ENCODE assay signal across 26 cellular contexts in the genomic region with DNA sequence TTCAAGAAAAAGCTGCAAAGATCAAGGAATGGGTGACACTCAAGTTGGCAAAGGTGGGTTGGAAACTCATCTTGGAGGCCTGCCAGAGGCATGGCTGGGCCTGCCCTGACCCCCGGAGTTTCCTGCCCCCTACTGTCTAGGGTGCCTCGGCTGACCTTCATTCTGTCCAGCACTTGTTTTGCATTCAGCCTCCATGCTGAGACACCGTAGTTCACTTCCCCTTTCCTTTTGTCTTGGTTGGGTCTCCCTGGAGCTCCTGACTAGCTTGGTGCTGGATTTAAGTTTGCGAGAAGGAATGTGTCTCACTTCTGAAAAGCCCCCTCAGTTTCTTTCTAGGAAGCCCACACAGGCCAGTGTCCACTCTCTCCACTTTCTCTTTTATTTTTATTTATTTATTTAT.
DNase-seq lines count a peak whose midpoint lies in the region; ATAC-seq and TF ChIP-seq lines count a peak whose summit lies in the region.
"Had no signal": no experiment of that assay in that cellular context is flagged by ENCODE, and none has a peak within 500 bp of the region (broad histone marks: within the 10 kb centered on the region; RNA-seq: fewer than 3 reads in every experiment).

No MANE protein-coding gene starts in this region.

- H3K4me3 ChIP-seq in RWPE2 (ENCODE audit: severe bottlenecking): no peak overlapping the region
- no peak overlapping the region for H3K4me3 ChIP-seq in choroid plexus epithelial cell (ENCODE audit: low read depth, low read length)
- H3K4me3 ChIP-seq: A549, gastroesophageal sphincter, right atrium auricular region, SK-N-MC, spleen had no signal

- H3K9me3 ChIP-seq in RWPE2 (ENCODE audit: severe bottlenecking): no peaks in the 10 kb centered on the region
- H3K9me3 ChIP-seq: A549, gastroesophageal sphincter, right atrium auricular region, spleen had no signal

- DNase-seq in SKM-1 (lab: John Stamatoyannopoulos, UW; ENCODE audit: unreplicated experiment): peak; percentile 3
- DNase-seq in SKM-1 treated with dmso at 0.1 percent for 144 hours (lab: John Stamatoyannopoulos, UW; ENCODE audit: unreplicated experiment): no peak
- DNase-seq in RWPE2 (ENCODE audit: low spot score): no peak
- DNase-seq in choroid plexus epithelial cell (ENCODE audit: low read depth): peak; percentile 11
- DNase-seq in substantia nigra (lab: John Stamatoyannopoulos, UW): no peak
- no peak for DNase-seq in GDM1 (lab: John Stamatoyannopoulos, UW)
- no peak for DNase-seq in NCI-H82 treated with DMSO at 0.1 percent for 48 hours (lab: John Stamatoyannopoulos, UW; ENCODE audit: unreplicated experiment)
- DNase-seq: activated CD4-positive, alpha-beta T cell treated with anti-CD3 and anti-CD28 coated beads for 4 hours; activated CD8-positive, alpha-beta T cell treated with anti-CD3 and anti-CD28 coated beads, Interleukin-2, amount 10 ng/mL, durations not matched to agents 7 days and 5 days; activated naive CD4-positive, alpha-beta T cell treated with anti-CD3 and anti-CD28 coated beads, Interleukin-2, amount 50 U/mL, for 16 hours; amygdala; CD4-positive, alpha-beta T cell; hypothalamus; left colon; NCI-H1436 treated with DMSO at 0.1 percent for 48 hours; NCI-H226; NCI-H526 treated with DMSO at 0.1 percent for 48 hours; spleen; stimulated activated CD8-positive, alpha-beta memory T cell treated with anti-CD3 and anti-CD28 coated beads, Interleukin-4, amount 100 ng/mL, for 48 hours; T-helper 17 cell had no signal

- H3K4me1 ChIP-seq in RWPE2 (ENCODE audit: insufficient read depth, poor library complexity, severe bottlenecking): peaks cover 29% of the 10 kb centered on the region
- H3K4me1 ChIP-seq: gastroesophageal sphincter, right atrium auricular region, spleen had no signal

- TF ChIP-seq CTCF in RWPE2 (IDR thresholded peaks at IDR 0.05; ENCODE audit: poor library complexity, severe bottlenecking): peak; percentile 13
- TF ChIP-seq CTCF in choroid plexus epithelial cell (conservative IDR thresholded peaks at IDR 0.05; ENCODE audit: low read depth, low read length): peak; percentile 3

- H3K27ac ChIP-seq in RWPE2 (ENCODE audit: poor library complexity, severe bottlenecking): no peak overlapping the region
- H3K27ac ChIP-seq in substantia nigra (ENCODE audit: low read depth, low read length, poor library complexity, severe bottlenecking): peak overlapping the region; percentile 3
- H3K27ac ChIP-seq: A549, gastroesophageal sphincter, right atrium auricular region, RWPE1, SK-N-MC, spleen had no signal

- no peaks in the 10 kb centered on the region for H3K27me3 ChIP-seq in RWPE2 (ENCODE audit: insufficient read depth, poor library complexity, severe bottlenecking)
- H3K27me3 ChIP-seq: gastroesophageal sphincter, right atrium auricular region, spleen had no signal

- no peak for ATAC-seq in RWPE2 (ENCODE audit: low read depth)
- ATAC-seq in GM19397 (IDR thresholded peaks at IDR 0.05; ENCODE audit: unreplicated experiment): no peak
- ATAC-seq: A549; activated CD8-positive, alpha-beta T cell treated with anti-CD3 and anti-CD28 coated beads, Interleukin-2, amount 10 ng/mL, durations not matched to agents 7 days and 5 days; gastroesophageal sphincter; left colon; T-helper 17 cell had no signal

- no peaks in the 10 kb centered on the region; the same call in 1 of the 2 replicates for H3K36me3 ChIP-seq in RWPE2 (ENCODE audit: low read depth)
- H3K36me3 ChIP-seq: right atrium auricular region had no signal

Comparison
In these comparisons a context has a peak if more than half of its experiments do, and no peak if none do; other contexts are left out.
1. DNase-seq: peak in SKM-1 (single experiment) and choroid plexus epithelial cell (single experiment); none in SKM-1 treated with dmso at 0.1 percent for 144 hours (single experiment), RWPE2 (single experiment), substantia nigra (0 of 49), GDM1 (single experiment) and NCI-H82 treated with DMSO at 0.1 percent for 48 hours (single experiment).